18 cellular contexts compared by ENCODE assay signal in the genomic region with DNA sequence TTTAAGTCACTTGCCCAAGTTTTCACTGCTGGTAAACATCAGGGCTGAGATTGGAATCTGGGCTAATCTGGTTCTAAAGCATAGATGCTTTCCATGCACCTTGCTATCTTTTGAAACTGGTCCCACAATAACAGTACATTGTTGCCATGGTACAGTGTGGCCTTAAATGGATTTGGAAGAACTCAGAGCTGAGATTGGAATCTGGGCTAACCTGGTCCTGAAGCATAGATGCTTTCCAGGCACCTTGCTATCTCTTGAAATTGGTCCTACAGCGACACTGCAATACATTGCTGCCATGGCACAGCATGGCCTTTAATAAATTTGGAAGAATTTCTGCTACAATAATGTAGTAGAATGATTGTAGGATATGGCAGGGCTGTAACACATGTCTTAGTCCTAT. TPM values are rescaled to one million over a fixed set of nuclear protein-coding genes. Genes with fewer than 3 reads are reported as not detected.
DNase-seq lines count a peak whose midpoint lies in the region; ATAC-seq and TF ChIP-seq lines count a peak whose summit lies in the region.
"Had no signal": no experiment of that assay in that cellular context is flagged by ENCODE, and none has a peak within 500 bp of the region (broad histone marks: within the 10 kb centered on the region; RNA-seq: fewer than 3 reads in every experiment).

No MANE protein-coding gene starts in this region.

- no peaks in the 10 kb centered on the region for H3K27me3 ChIP-seq in CD4-positive, CD25-positive, alpha-beta regulatory T cell (ENCODE audit: control insufficient read depth, insufficient read depth, low read length)
- H3K27me3 ChIP-seq in CD8-positive, alpha-beta T cell (ENCODE audit: insufficient read depth, low read length): no peaks in the 10 kb centered on the region
- H3K27me3 ChIP-seq in effector memory CD4-positive, alpha-beta T cell (replicated peaks; ENCODE audit: control insufficient read depth, insufficient read depth, low read length, poor library complexity, severe bottlenecking): no peaks in the 10 kb centered on the region
- H3K27me3 ChIP-seq: SJCRH30 had no signal

- no peak for DNase-seq in CD4-positive, CD25-positive, alpha-beta regulatory T cell
- no peak for DNase-seq in CD8-positive, alpha-beta T cell
- DNase-seq in activated B cell treated with CpG ODN at 0.5 μM for 24 hours: no peak
- no peak for DNase-seq in effector memory CD4-positive, alpha-beta T cell
- no peak for DNase-seq in midbrain (lab: John Stamatoyannopoulos, UW)
- DNase-seq in iPS-NIHi7 (ENCODE audit: extremely low spot score): no peak
- DNase-seq: activated CD4-positive, alpha-beta T cell treated with anti-CD3 and anti-CD28 coated beads for 48 hours; AML-193; GDM1; Kasumi-1; NCI-H1092 treated with DMSO at 0.1 percent for 48 hours; NCI-H526; PC-9; SJCRH30; stimulated activated CD4-positive, alpha-beta T cell treated with anti-CD3 and anti-CD28 coated beads, Interleukin-4, amount 100 ng/mL, for 4 hours had no signal

- TF ChIP-seq CTCF in CD8-positive, alpha-beta T cell (IDR thresholded peaks at IDR 0.05): no peak
- TF ChIP-seq CTCF in activated B cell treated with CpG ODN at 0.5 μM for 24 hours (IDR thresholded peaks at IDR 0.05): no peak

- ATAC-seq in CD4-positive, CD25-positive, alpha-beta regulatory T cell (ENCODE audit: low read depth in 2 of 2): no peak
- no peak for ATAC-seq in CD8-positive, alpha-beta T cell
- ATAC-seq in activated B cell treated with CpG ODN at 0.5 μM for 24 hours (ENCODE audit: low read depth): no peak
- no peak for ATAC-seq in GM18873 (IDR thresholded peaks at IDR 0.05; ENCODE audit: low FRiP score, unreplicated experiment)
- ATAC-seq: GM23338 had no signal

- H3K4me1 ChIP-seq in CD4-positive, CD25-positive, alpha-beta regulatory T cell (ENCODE audit: control insufficient read depth, insufficient read depth, low read length, poor library complexity, severe bottlenecking): peaks cover 44% of the 10 kb centered on the region
- H3K4me1 ChIP-seq in CD8-positive, alpha-beta T cell (ENCODE audit: insufficient read depth, low read length): peaks cover 25% of the 10 kb centered on the region
- no peaks in the 10 kb centered on the region for H3K4me1 ChIP-seq in effector memory CD4-positive, alpha-beta T cell (ENCODE audit: control insufficient read depth, insufficient read depth, low read length, poor library complexity, severe bottlenecking)
- H3K4me1 ChIP-seq: SJCRH30 had no signal

- peaks cover 17% of the 10 kb centered on the region for H3K36me3 ChIP-seq in CD4-positive, CD25-positive, alpha-beta regulatory T cell (ENCODE audit: control insufficient read depth, insufficient read depth, low read length)
- no peaks in the 10 kb centered on the region for H3K36me3 ChIP-seq in CD8-positive, alpha-beta T cell (ENCODE audit: insufficient read depth, low read length)
- peaks cover 12% of the 10 kb centered on the region for H3K36me3 ChIP-seq in effector memory CD4-positive, alpha-beta T cell (ENCODE audit: control insufficient read depth, insufficient read depth, low read length)
- H3K36me3 ChIP-seq: SJCRH30 had no signal

- CTCF ChIA-PET in CD8-positive, alpha-beta T cell (lab: Charles Lee): no interaction called here
- CTCF ChIA-PET in activated B cell treated with CpG ODN at 0.5 μM for 24 hours (lab: Charles Lee): interaction anchor here (1.1 kb wide), 2 partner anchors 33 to 36 kb away, joined by 3 to 4 read pairs; no protein-coding TSS in a partner anchor

- peak overlapping the region; percentile 87 to 97 (median 91) for H3K27ac Mint-ChIP-seq in CD4-positive, CD25-positive, alpha-beta regulatory T cell
- peak overlapping the region; percentile 91 for H3K27ac Mint-ChIP-seq in CD8-positive, alpha-beta T cell
- peak overlapping the region; percentile 70 for H3K27ac Mint-ChIP-seq in activated B cell treated with CpG ODN at 0.5 μM for 24 hours
- H3K27ac Mint-ChIP-seq: GM23338, progenitor cell of endocrine pancreas had no signal

- peak overlapping the region; percentile 81 for H3K27ac ChIP-seq in CD4-positive, CD25-positive, alpha-beta regulatory T cell (ENCODE audit: insufficient read depth, low read length, poor library complexity, severe bottlenecking)
- peak overlapping the region; percentile 33 for H3K27ac ChIP-seq in CD8-positive, alpha-beta T cell (ENCODE audit: low read depth, low read length)
- H3K27ac ChIP-seq in effector memory CD4-positive, alpha-beta T cell (ENCODE audit: insufficient read depth, low read length, poor library complexity, severe bottlenecking): peak overlapping the region; percentile 23
- H3K27ac ChIP-seq: PC-9, SJCRH30 had no signal

- peaks cover 11% of the 10 kb centered on the region for H3K36me3 Mint-ChIP-seq in CD4-positive, CD25-positive, alpha-beta regulatory T cell
- peaks cover 22% of the 10 kb centered on the region for H3K36me3 Mint-ChIP-seq in CD8-positive, alpha-beta T cell
- H3K36me3 Mint-ChIP-seq in activated B cell treated with CpG ODN at 0.5 μM for 24 hours (ENCODE audit: low read depth): peaks cover 75% of the 10 kb centered on the region

- peaks cover 39 to 57% (median 47%) of the 10 kb centered on the region in 4 donors for H3K4me1 Mint-ChIP-seq in CD4-positive, CD25-positive, alpha-beta regulatory T cell
- peaks cover 28% of the 10 kb centered on the region for H3K4me1 Mint-ChIP-seq in CD8-positive, alpha-beta T cell (ENCODE audit: low read depth)
- H3K4me1 Mint-ChIP-seq in activated B cell treated with CpG ODN at 0.5 μM for 24 hours: peaks cover 70% of the 10 kb centered on the region
- H3K4me1 Mint-ChIP-seq: GM23338 had no signal

- no peaks in the 10 kb centered on the region for H3K9me3 ChIP-seq in CD4-positive, CD25-positive, alpha-beta regulatory T cell (ENCODE audit: control insufficient read depth in 2 of 2, low read length in 2 of 2)
- no peaks in the 10 kb centered on the region for H3K9me3 ChIP-seq in CD8-positive, alpha-beta T cell (ENCODE audit: low read length)
- H3K9me3 ChIP-seq in effector memory CD4-positive, alpha-beta T cell (ENCODE audit: control insufficient read depth, low read length): no peaks in the 10 kb centered on the region
- H3K9me3 ChIP-seq: SJCRH30 had no signal

- no peaks in the 10 kb centered on the region for H3K9me3 Mint-ChIP-seq in CD4-positive, CD25-positive, alpha-beta regulatory T cell
- no peaks in the 10 kb centered on the region for H3K9me3 Mint-ChIP-seq in CD8-positive, alpha-beta T cell
- H3K9me3 Mint-ChIP-seq in activated B cell treated with CpG ODN at 0.5 μM for 24 hours: no peaks in the 10 kb centered on the region
- H3K9me3 Mint-ChIP-seq: GM23338 had no signal

- H3K4me3 ChIP-seq in CD4-positive, CD25-positive, alpha-beta regulatory T cell (ENCODE audit: low read depth, low read length): peak overlapping the region; percentile 46
- no peak overlapping the region for H3K4me3 ChIP-seq in CD8-positive, alpha-beta T cell (ENCODE audit: low read depth, low read length)
- no peak overlapping the region for H3K4me3 ChIP-seq in effector memory CD4-positive, alpha-beta T cell (ENCODE audit: insufficient read depth, low read depth, low read length, poor library complexity, severe bottlenecking)
- H3K4me3 ChIP-seq: GM23338, PC-9, SJCRH30 had no signal

- H3K4me3 Mint-ChIP-seq in CD4-positive, CD25-positive, alpha-beta regulatory T cell: peak overlapping the region in 2 of 4 donors; percentile 19 to 56
- no peak overlapping the region for H3K4me3 Mint-ChIP-seq in CD8-positive, alpha-beta T cell
- H3K4me3 Mint-ChIP-seq in activated B cell treated with CpG ODN at 0.5 μM for 24 hours: no peak overlapping the region
- H3K4me3 Mint-ChIP-seq: GM23338 had no signal

- H3K27me3 Mint-ChIP-seq in CD4-positive, CD25-positive, alpha-beta regulatory T cell: no peaks in the 10 kb centered on the region
- H3K27me3 Mint-ChIP-seq in CD8-positive, alpha-beta T cell (ENCODE audit: low read depth): no peaks in the 10 kb centered on the region
- H3K27me3 Mint-ChIP-seq in activated B cell treated with CpG ODN at 0.5 μM for 24 hours: no peaks in the 10 kb centered on the region

- intact Hi-C loops in CD8-positive, alpha-beta T cell (cut with DNase I, micrococcal nuclease): loop anchor here in 1 of 2 experiments (5.0 kb wide), 1 partner anchor 33 kb away; no protein-coding TSS in a partner anchor
- intact Hi-C loops in activated B cell treated with CpG ODN at 0.5 μM for 24 hours (cut with micrococcal nuclease): no loop called here

- POLR2A ChIA-PET in CD8-positive, alpha-beta T cell (lab: Charles Lee): interaction anchor here (1.0 to 1.4 kb wide), 2 partner anchors 101 to 281 kb away, joined by 3 to 7 read pairs; partner anchors contain the start of genes DNAJB14 and TRMT10A
- POLR2A ChIA-PET in activated B cell treated with CpG ODN at 0.5 μM for 24 hours (lab: Charles Lee): interaction anchor here (0.7 to 4.5 kb wide), 4 partner anchors 15 to 37 kb away, joined by 4 to 75 read pairs (median 19); partner anchors contain the start of gene DAPP1

RNA-seq across cellular contexts. Expression of gene DAPP1, which starts 28.6 kb away (rescaled TPM):
- total RNA-seq in CD4-positive, CD25-positive, alpha-beta regulatory T cell: 29.8 TPM
- 10 to 100 TPM; 25.0 to 42.8 (median 31.7) TPM for polyA plus RNA-seq in CD4-positive, CD25-positive, alpha-beta regulatory T cell
- 1 to 10 TPM; 3.2 to 3.6 TPM for total RNA-seq in CD8-positive, alpha-beta T cell
- 137 and 144 TPM in 2 replicates for total RNA-seq in activated B cell treated with CpG ODN at 0.5 μM for 24 hours
- total RNA-seq: GM23338 had no signal
- polyA plus RNA-seq: GM23338 had no signal

RNA-seq across cellular contexts. Expression of gene LAMTOR3, which starts 49.0 kb away (rescaled TPM):
- total RNA-seq in CD4-positive, CD25-positive, alpha-beta regulatory T cell: 17.0 TPM
- polyA plus RNA-seq in CD4-positive, CD25-positive, alpha-beta regulatory T cell: 10 to 100 TPM; 32.5 to 41.5 (median 34.1) TPM
- 10 to 100 TPM; 29.3 to 32.4 TPM for total RNA-seq in CD8-positive, alpha-beta T cell
- total RNA-seq in activated B cell treated with CpG ODN at 0.5 μM for 24 hours: 21.9 and 23.8 TPM in 2 replicates

Comparison
In these comparisons a context has a peak if more than half of its experiments do, and no peak if none do; other contexts are left out.
1. H3K27ac ChIP-seq: peak in every context shown above with its lines; median percentile 81 in CD4-positive, CD25-positive, alpha-beta regulatory T cell; 33 in CD8-positive, alpha-beta T cell; 23 in effector memory CD4-positive, alpha-beta T cell.